ENCODE assay signal across 1 cellular context in the genomic region with DNA sequence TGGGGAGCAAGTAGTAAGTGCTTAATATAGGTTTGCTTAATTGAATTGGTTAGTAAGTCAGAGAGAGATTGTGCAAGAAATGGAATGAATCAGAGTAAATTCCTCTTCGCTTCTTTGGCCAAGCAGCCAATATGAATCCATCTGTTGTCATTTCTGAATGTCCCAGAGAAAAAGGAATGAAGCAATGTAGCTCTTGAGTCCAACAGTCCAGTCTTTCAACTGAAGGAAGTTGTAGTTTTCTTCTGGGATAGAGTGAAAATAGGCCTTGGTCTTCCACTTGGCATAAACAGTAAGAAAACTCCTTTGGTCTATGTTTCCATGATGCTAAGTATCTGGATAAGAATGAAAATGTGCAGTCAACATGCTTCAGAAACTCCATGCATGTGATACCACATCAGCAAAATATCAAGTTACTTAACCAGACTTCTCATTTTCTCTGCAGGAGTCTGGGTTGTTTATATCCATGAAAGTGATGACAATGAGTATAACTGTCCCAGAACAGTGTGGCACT.
TF ChIP-seq lines count a peak whose summit lies in the region.

No MANE protein-coding gene starts in this region.

TF ChIP-seq in IMR-90, 13 proteins besides CTCF, POLR2A, EP300 and RAD21 (continued from another document):
- TF ChIP-seq, protein P1, sequence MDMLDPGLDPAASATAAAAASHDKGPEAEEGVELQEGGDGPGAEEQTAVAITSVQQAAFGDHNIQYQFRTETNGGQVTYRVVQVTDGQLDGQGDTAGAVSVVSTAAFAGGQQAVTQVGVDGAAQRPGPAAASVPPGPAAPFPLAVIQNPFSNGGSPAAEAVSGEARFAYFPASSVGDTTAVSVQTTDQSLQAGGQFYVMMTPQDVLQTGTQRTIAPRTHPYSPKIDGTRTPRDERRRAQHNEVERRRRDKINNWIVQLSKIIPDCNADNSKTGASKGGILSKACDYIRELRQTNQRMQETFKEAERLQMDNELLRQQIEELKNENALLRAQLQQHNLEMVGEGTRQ (IDR thresholded peaks at IDR 0.05; ENCODE audit: low read depth, low read length), result no peak
- TF ChIP-seq MXI1 (IDR thresholded peaks at IDR 0.05; ENCODE audit: borderline replicate concordance, low read depth, low read length), result no peak
- TF ChIP-seq NFE2L2 (IDR thresholded peaks at IDR 0.05; ENCODE audit: low read depth, low read length), result no peak
- no peak for TF ChIP-seq BHLHE40 (IDR thresholded peaks at IDR 0.05; ENCODE audit: low read depth, low read length)
- TF ChIP-seq RFX5 (IDR thresholded peaks at IDR 0.05; ENCODE audit: low read depth, low read length), result no peak
- TF ChIP-seq SMC3 (IDR thresholded peaks at IDR 0.05; ENCODE audit: low read depth, low read length), result no peak
- TF ChIP-seq, protein P2, sequence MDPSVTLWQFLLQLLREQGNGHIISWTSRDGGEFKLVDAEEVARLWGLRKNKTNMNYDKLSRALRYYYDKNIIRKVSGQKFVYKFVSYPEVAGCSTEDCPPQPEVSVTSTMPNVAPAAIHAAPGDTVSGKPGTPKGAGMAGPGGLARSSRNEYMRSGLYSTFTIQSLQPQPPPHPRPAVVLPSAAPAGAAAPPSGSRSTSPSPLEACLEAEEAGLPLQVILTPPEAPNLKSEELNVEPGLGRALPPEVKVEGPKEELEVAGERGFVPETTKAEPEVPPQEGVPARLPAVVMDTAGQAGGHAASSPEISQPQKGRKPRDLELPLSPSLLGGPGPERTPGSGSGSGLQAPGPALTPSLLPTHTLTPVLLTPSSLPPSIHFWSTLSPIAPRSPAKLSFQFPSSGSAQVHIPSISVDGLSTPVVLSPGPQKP (IDR thresholded peaks at IDR 0.05; ENCODE audit: borderline replicate concordance, low read depth, low read length), result no peak
- peak; percentile 74 for TF ChIP-seq RCOR1 (IDR thresholded peaks at IDR 0.05; ENCODE audit: insufficient replicate concordance, low read length)
- TF ChIP-seq FOS (IDR thresholded peaks at IDR 0.05; ENCODE audit: low read depth, low read length), result peak; percentile 75
- no peak for TF ChIP-seq MAZ (IDR thresholded peaks at IDR 0.05; ENCODE audit: borderline replicate concordance, low read depth, low read length)
TF ChIP-seq in IMR-90: peak in this region for 4.
